Comparison of ENCODE assay signal across 16 cellular contexts in genomic region chr2:34825671-34826070, GRCh38.
"Had no signal": no experiment of that assay in that cellular context is flagged by ENCODE, and none has a peak within 500 bp of the region (broad histone marks: within the 10 kb centered on the region; RNA-seq: fewer than 3 reads in every experiment).

No MANE protein-coding gene starts in this region.

- H3K27ac Mint-ChIP-seq: mesothelial cell of epicardium, naive B cell had no signal

- H3K4me3 Mint-ChIP-seq: mesothelial cell of epicardium, naive B cell had no signal

- H3K27me3 Mint-ChIP-seq: naive B cell had no signal

- H3K4me1 Mint-ChIP-seq: mesothelial cell of epicardium, naive B cell had no signal

- DNase-seq: dermis blood vessel endothelial cell; effector CD4-positive, alpha-beta T cell; effector memory CD4-positive, alpha-beta T cell; foreskin keratinocyte; head of caudate nucleus; heart right ventricle; hippocampal formation; left cardiac atrium; left lung; left ventricle myocardium superior; lower lobe of right lung; mesenchymal stem cell; mucosa of descending colon; naive B cell had no signal

- H3K36me3 Mint-ChIP-seq: mesothelial cell of epicardium, naive B cell had no signal

- ATAC-seq: foreskin keratinocyte, gastroesophageal sphincter, heart right ventricle, left cardiac atrium, left lung, left ventricle myocardium superior, lower lobe of right lung, mucosa of descending colon had no signal
